Comparison of ENCODE assay signal across 23 cellular contexts in the genomic region with DNA sequence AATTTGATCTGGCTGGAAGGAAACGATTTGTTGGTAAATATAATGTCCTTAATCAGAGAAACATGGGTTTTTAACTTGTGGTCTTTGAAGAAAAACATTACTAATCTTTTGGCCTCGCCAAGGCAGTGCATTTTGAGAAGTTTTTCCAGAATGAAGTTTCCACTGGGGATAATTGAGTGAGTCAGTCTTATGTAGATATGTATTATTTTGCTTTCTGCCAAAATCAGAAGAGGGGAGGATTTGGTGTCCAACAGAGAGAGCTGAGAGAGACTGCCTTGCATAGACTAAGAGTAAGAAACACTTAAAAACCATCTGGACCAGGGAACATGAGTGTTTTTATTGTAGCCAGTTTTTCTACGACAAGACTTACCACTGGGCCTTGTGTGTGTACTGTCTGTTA.
DNase-seq lines count a peak whose midpoint lies in the region; ATAC-seq and TF ChIP-seq lines count a peak whose summit lies in the region.
"Had no signal": no experiment of that assay in that cellular context is flagged by ENCODE, and none has a peak within 500 bp of the region (broad histone marks: within the 10 kb centered on the region; RNA-seq: fewer than 3 reads in every experiment).

No MANE protein-coding gene starts in this region.

- DNase-seq in AG10803 (ENCODE audit: low read depth) (peak; percentile 90), astrocyte of the cerebellum (ENCODE audit: low read depth) (peak; percentile 26), fibroblast of the conjunctiva (ENCODE audit: low read depth) (peak; percentile 66), osteoblast (ENCODE audit: insufficient read length, low spot score, missing footprints) (no peak), RWPE1 (ENCODE audit: low spot score) (no peak), NCI-H345 treated with DMSO at 0.1 percent for 48 hours (lab: John Stamatoyannopoulos, UW; ENCODE audit: unreplicated experiment) (no peak)
- DNase-seq: ACHN; activated B cell treated with CpG ODN at 0.5 μM for 24 hours; activated CD4-positive, alpha-beta T cell treated with anti-CD3 and anti-CD28 coated beads, Interleukin-2, amount 50 U/mL, for 4 hours; activated CD8-positive, alpha-beta memory T cell treated with anti-CD3 and anti-CD28 coated beads, Interleukin-2, amount 50 U/mL, for 48 hours; kidney glomerular epithelial cell; naive thymus-derived CD8-positive, alpha-beta T cell; NCI-H1417 treated with DMSO at 0.1 percent for 48 hours; right lobe of liver; RPMI8226; stimulated activated CD4-positive, alpha-beta T cell treated with anti-CD3 and anti-CD28 coated beads, Interleukin-15, amount 100 ng/mL, for 24 hours; stimulated activated CD8-positive, alpha-beta memory T cell treated with anti-CD3 and anti-CD28 coated beads, Interleukin-4, amount 100 ng/mL, for 48 hours; T-helper 9 cell had no signal

- H3K4me2 ChIP-seq in osteoblast (ENCODE audit: insufficient read depth, low read length) = peak overlapping the region; percentile 65

- no peak for TF ChIP-seq CTCF in AG10803 (conservative IDR thresholded peaks at IDR 0.05; ENCODE audit: low read length)
- no peak for TF ChIP-seq CTCF in astrocyte of the cerebellum (IDR thresholded peaks at IDR 0.05; ENCODE audit: low read depth, low read length, missing control alignments)
- no peak for TF ChIP-seq CTCF in osteoblast (IDR thresholded peaks at IDR 0.05; ENCODE audit: extremely low read depth, low read depth, low read length)
- no peak for TF ChIP-seq CTCF in RWPE1 (conservative IDR thresholded peaks at IDR 0.05; ENCODE audit: low read depth)

- peak overlapping the region; percentile 37 for H2AFZ ChIP-seq in osteoblast (ENCODE audit: low read length)
- H2AFZ ChIP-seq: parathyroid adenoma had no signal

- H3K27me3 ChIP-seq in osteoblast (ENCODE audit: insufficient read depth, low read length) = no peaks in the 10 kb centered on the region
- H3K27me3 ChIP-seq: cardiac muscle cell, right lobe of liver had no signal

- in situ Hi-C loops in astrocyte of the cerebellum (cut with HindIII; ENCODE audit: low sequenced_read_pairs) = no loop called here

- ATAC-seq in HG03280 (IDR thresholded peaks at IDR 0.05; ENCODE audit: unreplicated experiment) = no peak
- no peak for ATAC-seq in HG03196 (IDR thresholded peaks at IDR 0.05; ENCODE audit: unreplicated experiment)
- ATAC-seq: HCT116; naive thymus-derived CD8-positive, alpha-beta T cell; right lobe of liver had no signal

- H3K4me1 ChIP-seq in osteoblast (ENCODE audit: insufficient read depth, low read length) = peaks cover 11% of the 10 kb centered on the region
- H3K4me1 ChIP-seq: parathyroid adenoma had no signal

- H4K20me1 ChIP-seq in osteoblast (ENCODE audit: insufficient read depth, low read length) = no peaks in the 10 kb centered on the region

- H3K4me3 ChIP-seq in AG10803 (ENCODE audit: low read length) = no peak overlapping the region
- no peak overlapping the region for H3K4me3 ChIP-seq in astrocyte of the cerebellum (ENCODE audit: low read depth, low read length)
- H3K4me3 ChIP-seq in osteoblast (ENCODE audit: insufficient read depth, low read length) = no peak overlapping the region
- H3K4me3 ChIP-seq: cardiac muscle cell, right lobe of liver had no signal

- POLR2A ChIA-PET in RWPE1 (lab: Yijun Ruan, JAX; ENCODE audit: low non-redundant PET) = no interaction called here

- H3K9me3 ChIP-seq in osteoblast (ENCODE audit: low read depth, low read length) = no peaks in the 10 kb centered on the region
- H3K9me3 ChIP-seq: right lobe of liver had no signal

- CTCF ChIA-PET in RWPE1 (lab: Yijun Ruan, JAX) = interaction anchor here (0.6 kb wide), 1 partner anchor 598 kb away, joined by 3 read pairs; no protein-coding TSS in a partner anchor

- no peaks in the 10 kb centered on the region for H3K36me3 ChIP-seq in osteoblast (ENCODE audit: insufficient read depth, low read length)
- H3K36me3 ChIP-seq: cardiac muscle cell, right lobe of liver had no signal

- H3K79me2 ChIP-seq in osteoblast (ENCODE audit: insufficient read depth, low read length) = no peaks in the 10 kb centered on the region
- H3K79me2 ChIP-seq: parathyroid adenoma had no signal

- H3K27ac ChIP-seq in osteoblast (ENCODE audit: low read depth, low read length) = peak overlapping the region; percentile 31
- no peak overlapping the region for H3K27ac ChIP-seq in RWPE1
- H3K27ac ChIP-seq: cardiac muscle cell, parathyroid adenoma, right lobe of liver had no signal

Comparison
In these comparisons a context has a peak if more than half of its experiments do, and no peak if none do; other contexts are left out.
1. DNase-seq: peak in AG10803 (single experiment), astrocyte of the cerebellum (single experiment) and fibroblast of the conjunctiva (single experiment); none in osteoblast (single experiment), RWPE1 (single experiment) and NCI-H345 treated with DMSO at 0.1 percent for 48 hours (single experiment).